In the genomic region with DNA sequence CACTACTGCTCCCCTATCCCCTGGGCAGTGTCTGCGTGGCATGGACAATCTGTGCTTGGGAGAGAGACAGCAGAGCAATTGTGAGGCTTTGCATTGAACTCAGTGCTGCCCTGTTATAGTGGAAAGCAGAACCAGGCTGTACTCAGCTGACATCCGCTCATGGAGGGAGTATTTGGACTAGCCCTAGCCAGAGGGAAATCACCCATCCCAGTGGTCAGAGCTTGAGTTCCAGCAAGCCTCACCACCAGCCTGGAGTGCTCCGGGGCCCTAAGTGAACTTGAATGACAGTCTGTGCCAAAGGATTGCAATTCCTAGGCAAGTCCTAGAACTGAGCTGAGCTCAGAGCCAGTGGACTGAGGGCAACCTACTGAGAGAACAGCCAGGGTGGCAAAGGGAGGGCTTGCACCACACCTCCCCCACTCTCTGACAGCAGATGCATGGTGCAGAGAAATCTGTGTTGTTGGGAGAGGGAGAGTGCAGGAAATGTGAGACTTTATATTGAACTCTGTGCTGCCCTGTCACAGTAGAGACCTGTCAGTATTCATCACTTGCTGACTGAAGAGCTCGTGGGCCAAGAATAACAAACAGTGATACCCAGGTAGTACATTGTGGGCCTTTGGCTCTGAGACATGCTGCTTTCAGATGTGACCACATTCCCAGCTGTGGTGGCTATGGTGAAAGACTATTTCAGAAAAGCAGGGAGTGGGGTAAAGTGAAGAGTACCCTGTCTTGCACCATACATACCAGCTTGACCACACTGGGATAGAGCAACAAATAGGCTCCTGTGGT, we compare ENCODE assay signal across 15 cellular contexts.
"Had no signal": no experiment of that assay in that cellular context is flagged by ENCODE, and none has a peak within 500 bp of the region (broad histone marks: within the 10 kb centered on the region; RNA-seq: fewer than 3 reads in every experiment).

No MANE protein-coding gene starts in this region.

- H3K27me3 ChIP-seq: gastroesophageal sphincter, transverse colon had no signal

- ATAC-seq: activated T-cell treated with anti-CD3 and anti-CD28 coated beads, Interleukin-2, amount 50 U/mL, for 72 hours; gastroesophageal sphincter; left ventricle myocardium superior had no signal

- H3K27ac ChIP-seq: cardiac muscle cell, gastroesophageal sphincter, transverse colon had no signal

- H3K36me3 ChIP-seq: cardiac muscle cell, gastroesophageal sphincter, transverse colon had no signal

- H3K4me1 ChIP-seq: gastroesophageal sphincter, transverse colon had no signal

- DNase-seq: activated CD4-positive, alpha-beta memory T cell treated with anti-CD3 and anti-CD28 coated beads for 36 hours; activated CD8-positive, alpha-beta memory T cell treated with anti-CD3 and anti-CD28 coated beads, Interleukin-2, amount 50 U/mL, for 4 hours; activated gamma-delta T cell treated with Interleukin-2 at 50 U/mL for 16 hours; activated naive CD8-positive, alpha-beta T cell treated with anti-CD3 and anti-CD28 coated beads for 36 hours; activated T-cell treated with anti-CD3 and anti-CD28 coated beads, Interleukin-2, amount 50 U/mL, for 72 hours; anterior cingulate cortex; left ventricle myocardium superior; small intestine; stimulated activated naive CD4-positive, alpha-beta T cell; substantia nigra; T-helper 9 cell; transverse colon had no signal

- H3K36me3 Mint-ChIP-seq: activated CD4-positive, alpha-beta memory T cell treated with anti-CD3 and anti-CD28 coated beads for 36 hours; activated naive CD8-positive, alpha-beta T cell treated with anti-CD3 and anti-CD28 coated beads for 36 hours; mesothelial cell of epicardium had no signal

- H3K4me1 Mint-ChIP-seq: activated naive CD8-positive, alpha-beta T cell treated with anti-CD3 and anti-CD28 coated beads for 36 hours; mesothelial cell of epicardium had no signal

- H3K4me3 Mint-ChIP-seq: activated CD4-positive, alpha-beta memory T cell treated with anti-CD3 and anti-CD28 coated beads for 36 hours; activated naive CD8-positive, alpha-beta T cell treated with anti-CD3 and anti-CD28 coated beads for 36 hours; activated T-cell treated with anti-CD3 and anti-CD28 coated beads, Interleukin-2, amount 50 U/mL, for 72 hours; mesothelial cell of epicardium had no signal

- H3K4me3 ChIP-seq: cardiac muscle cell, gastroesophageal sphincter, transverse colon had no signal

- H3K27ac Mint-ChIP-seq: activated CD4-positive, alpha-beta memory T cell treated with anti-CD3 and anti-CD28 coated beads for 36 hours; activated naive CD8-positive, alpha-beta T cell treated with anti-CD3 and anti-CD28 coated beads for 36 hours; activated T-cell treated with anti-CD3 and anti-CD28 coated beads, Interleukin-2, amount 50 U/mL, for 72 hours; mesothelial cell of epicardium had no signal
